Comparison of ENCODE assay signal across 8 cellular contexts in the genomic region with DNA sequence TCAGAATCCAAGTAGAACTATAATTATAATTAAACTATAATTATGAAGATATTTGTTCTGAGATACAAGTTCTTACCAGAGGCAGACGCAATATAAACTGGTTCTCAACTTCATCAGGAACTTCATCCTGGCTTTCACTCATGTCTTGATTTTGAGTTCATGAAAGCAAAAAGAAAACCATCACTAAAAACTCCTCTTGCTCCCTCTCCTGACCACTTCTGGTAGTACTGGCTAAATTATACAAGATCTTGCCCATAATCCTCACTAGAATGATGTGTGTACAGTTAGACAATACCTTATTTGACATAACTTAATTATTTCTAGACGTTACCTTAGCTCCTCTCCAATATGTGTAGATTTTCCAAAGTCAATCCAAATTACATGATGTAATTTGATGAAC. TPM values are rescaled to one million over a fixed set of nuclear protein-coding genes. Genes with fewer than 3 reads are reported as not detected.
DNase-seq lines count a peak whose midpoint lies in the region; ATAC-seq and TF ChIP-seq lines count a peak whose summit lies in the region.

No MANE protein-coding gene starts in this region.

- H3K27me3 ChIP-seq in DOHH2 (ENCODE audit: control insufficient read depth, low read length), result peaks cover 3% of the 10 kb centered on the region; the same call in 1 of the 2 replicates

- H3K9me3 Mint-ChIP-seq in activated CD8-positive, alpha-beta T cell treated with anti-CD3 and anti-CD28 coated beads, Interleukin-2, amount 10 ng/mL, durations not matched to agents 7 days and 5 days (ENCODE audit: insufficient read depth), result no peaks in the 10 kb centered on the region
- no peaks in the 10 kb centered on the region for H3K9me3 Mint-ChIP-seq in type B pancreatic cell

- H4K20me1 ChIP-seq in DOHH2 (ENCODE audit: control insufficient read depth, insufficient read depth, low read depth, low read length), result no peaks in the 10 kb centered on the region

- ATAC-seq in GM21619 (IDR thresholded peaks at IDR 0.05; ENCODE audit: unreplicated experiment) (peak; percentile 47), sciatic nerve (no peak)
- ATAC-seq in activated CD8-positive, alpha-beta T cell treated with anti-CD3 and anti-CD28 coated beads, Interleukin-2, amount 10 ng/mL, durations not matched to agents 7 days and 5 days, result no peak

- peaks cover 1% of the 10 kb centered on the region for H3K27me3 Mint-ChIP-seq in activated CD8-positive, alpha-beta T cell treated with anti-CD3 and anti-CD28 coated beads, Interleukin-2, amount 10 ng/mL, durations not matched to agents 7 days and 5 days (ENCODE audit: low read depth)
- no peaks in the 10 kb centered on the region for H3K27me3 Mint-ChIP-seq in type B pancreatic cell

- no peaks in the 10 kb centered on the region for H3K79me2 ChIP-seq in DOHH2 (ENCODE audit: control insufficient read depth, low read length)

- no peak overlapping the region for H3K4me2 ChIP-seq in DOHH2 (ENCODE audit: low read length)

- H3K4me3 ChIP-seq in DOHH2 (ENCODE audit: low read length), result no peak overlapping the region

- H3K27ac Mint-ChIP-seq in activated CD8-positive, alpha-beta T cell treated with anti-CD3 and anti-CD28 coated beads, Interleukin-2, amount 10 ng/mL, durations not matched to agents 7 days and 5 days, result no peak overlapping the region
- no peak overlapping the region for H3K27ac Mint-ChIP-seq in type B pancreatic cell

- H3F3A ChIP-seq in DOHH2 (ENCODE audit: control insufficient read depth, insufficient read depth), result no peaks in the 10 kb centered on the region

- no peaks in the 10 kb centered on the region for H3K4me1 Mint-ChIP-seq in activated CD8-positive, alpha-beta T cell treated with anti-CD3 and anti-CD28 coated beads, Interleukin-2, amount 10 ng/mL, durations not matched to agents 7 days and 5 days (ENCODE audit: low read depth)
- H3K4me1 Mint-ChIP-seq in type B pancreatic cell (ENCODE audit: unreplicated experiment), result no peaks in the 10 kb centered on the region

- H3K27ac ChIP-seq in DOHH2 (ENCODE audit: low read depth, low read length), result no peak overlapping the region

- CTCF ChIA-PET in activated CD8-positive, alpha-beta T cell treated with anti-CD3 and anti-CD28 coated beads, Interleukin-2, amount 10 ng/mL, durations not matched to agents 7 days and 5 days (lab: Charles Lee), result interaction anchor here (1.1 kb wide), 1 partner anchor 58 kb away, joined by 3 read pairs; no protein-coding TSS in a partner anchor

- H3K4me1 ChIP-seq in DOHH2 (ENCODE audit: control insufficient read depth, low read length), result no peaks in the 10 kb centered on the region

- no peaks in the 10 kb centered on the region for H3K36me3 Mint-ChIP-seq in activated CD8-positive, alpha-beta T cell treated with anti-CD3 and anti-CD28 coated beads, Interleukin-2, amount 10 ng/mL, durations not matched to agents 7 days and 5 days (ENCODE audit: low read depth)
- no peaks in the 10 kb centered on the region for H3K36me3 Mint-ChIP-seq in type B pancreatic cell

- H3K9me2 ChIP-seq in DOHH2 (replicated peaks; ENCODE audit: control insufficient read depth, low read length), result no peaks in the 10 kb centered on the region

- H3K4me3 Mint-ChIP-seq in activated CD8-positive, alpha-beta T cell treated with anti-CD3 and anti-CD28 coated beads, Interleukin-2, amount 10 ng/mL, durations not matched to agents 7 days and 5 days, result no peak overlapping the region
- no peak overlapping the region for H3K4me3 Mint-ChIP-seq in type B pancreatic cell

- intact Hi-C loops in sciatic nerve (cut with DNase I), result no loop called here

- POLR2A ChIA-PET in activated CD8-positive, alpha-beta T cell treated with anti-CD3 and anti-CD28 coated beads, Interleukin-2, amount 10 ng/mL, durations not matched to agents 7 days and 5 days (lab: Charles Lee), result no interaction called here

- H3K36me3 ChIP-seq in DOHH2 (ENCODE audit: control insufficient read depth, low read length), result no peaks in the 10 kb centered on the region

- DNase-seq in NCI-H1694 treated with DMSO at 0.1 percent for 48 hours (lab: John Stamatoyannopoulos, UW) (peak; percentile 32), iris pigment epithelial cell (ENCODE audit: low read depth) (peak; percentile 52), type B pancreatic cell (ENCODE audit: extremely low spot score, unreplicated experiment) (no peak), sciatic nerve (ENCODE audit: low spot score) (no peak)
- peak; percentile 20 for DNase-seq in activated CD8-positive, alpha-beta T cell treated with anti-CD3 and anti-CD28 coated beads, Interleukin-2, amount 10 ng/mL, durations not matched to agents 7 days and 5 days
- no peak for DNase-seq in activated naive CD4-positive, alpha-beta T cell treated with Interleukin-2 at 50 U/mL for 16 hours

- TF ChIP-seq CTCF in DOHH2 (IDR thresholded peaks at IDR 0.05; ENCODE audit: low read depth, low read length, poor library complexity, severe bottlenecking), result peak; percentile 34
- TF ChIP-seq CTCF in type B pancreatic cell (conservative IDR thresholded peaks at IDR 0.05), result peak; percentile 74

- H3K9me3 ChIP-seq in DOHH2 (ENCODE audit: control insufficient read depth, insufficient read depth, low read length), result no peaks in the 10 kb centered on the region

RNA-seq across cellular contexts. Expression of a gene that starts 3.7 kb away (rescaled TPM):
- total RNA-seq in activated CD8-positive, alpha-beta T cell treated with anti-CD3 and anti-CD28 coated beads, Interleukin-2, amount 10 ng/mL, durations not matched to agents 7 days and 5 days, result under 1 TPM in 1 of 2 experiments, not detected in 1; 0.13 TPM
- 0.21 TPM in 1 of 2 replicates, not detected in the other for total RNA-seq in type B pancreatic cell (ENCODE audit: low replicate concordance)
- 0.18 TPM for total RNA-seq in sciatic nerve

Comparison
In these comparisons a context has a peak if more than half of its experiments do, and no peak if none do; other contexts are left out.
1. DNase-seq: peak in NCI-H1694 treated with DMSO at 0.1 percent for 48 hours (single experiment), activated CD8-positive, alpha-beta T cell treated with anti-CD3 and anti-CD28 coated beads, Interleukin-2, amount 10 ng/mL, durations not matched to agents 7 days and 5 days (single experiment) and iris pigment epithelial cell (single experiment); none in type B pancreatic cell (single experiment), sciatic nerve (single experiment) and activated naive CD4-positive, alpha-beta T cell treated with Interleukin-2 at 50 U/mL for 16 hours (single experiment).